ENCODE assay signal across 3 cellular contexts in genomic region chr9:73441223-73441622, GRCh38.
A peak's percentile ranks its signal among the peaks of the same experiment; 100 is the strongest.
TF ChIP-seq lines count a peak whose summit lies in the region.

No MANE protein-coding gene starts in this region.

TF ChIP-seq in GM23338, 12 proteins besides CTCF, POLR2A, EP300 and RAD21 (continues in another document):
- TF ChIP-seq ZNF331 (CRISPR knock-in tag; IDR thresholded peaks at IDR 0.05; ENCODE audit: low read depth), result no peak
- TF ChIP-seq ZNF462 (CRISPR knock-in tag; IDR thresholded peaks at IDR 0.05), result no peak
- no peak for TF ChIP-seq ZNF114 (CRISPR knock-in tag; IDR thresholded peaks at IDR 0.05)

TF ChIP-seq in IMR-90, 13 proteins besides CTCF, POLR2A, EP300 and RAD21:
- TF ChIP-seq RFX5 (IDR thresholded peaks at IDR 0.05; ENCODE audit: low read depth, low read length) (no peak), CHD1 (IDR thresholded peaks at IDR 0.05; ENCODE audit: low read depth, low read length) (no peak), SMC3 (IDR thresholded peaks at IDR 0.05; ENCODE audit: low read depth, low read length) (no peak), MAFK (IDR thresholded peaks at IDR 0.05; ENCODE audit: low read depth, low read length) (peak; percentile 76), MAZ (IDR thresholded peaks at IDR 0.05; ENCODE audit: borderline replicate concordance, low read depth, low read length) (no peak), RCOR1 (IDR thresholded peaks at IDR 0.05; ENCODE audit: insufficient replicate concordance, low read length) (no peak), FOS (IDR thresholded peaks at IDR 0.05; ENCODE audit: low read depth, low read length) (no peak)

TF ChIP-seq in H1, 55 proteins besides CTCF, POLR2A, EP300 and RAD21:
- TF ChIP-seq POLR2AphosphoS5 (IDR thresholded peaks at IDR 0.05; ENCODE audit: low read depth, low read length), result no peak
- 0 out of 2 replicates have a peak, but pooled peaks have one; percentile 18 for TF ChIP-seq MAFK (IDR thresholded peaks at IDR 0.05; ENCODE audit: low read depth, low read length)
